ENCODE assay signal across 11 cellular contexts in the genomic region with DNA sequence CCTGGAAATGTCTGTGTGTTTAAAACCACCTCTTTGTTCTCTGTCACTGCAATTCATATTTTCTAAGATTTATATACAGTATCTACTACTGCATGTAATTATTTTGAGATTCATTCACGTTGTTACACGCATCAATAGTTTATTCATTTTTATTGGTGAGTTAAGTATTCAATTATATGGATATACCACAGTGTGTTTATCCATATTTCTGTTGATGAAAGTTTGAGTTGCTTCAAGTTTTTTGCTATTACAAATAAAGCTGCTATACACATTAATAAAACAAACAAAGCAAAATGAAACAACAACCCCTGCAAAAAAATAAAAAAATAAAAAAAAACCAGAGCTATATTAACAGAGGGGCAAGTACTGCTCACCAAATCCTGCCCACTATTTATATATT.
"Had no signal": no experiment of that assay in that cellular context is flagged by ENCODE, and none has a peak within 500 bp of the region (broad histone marks: within the 10 kb centered on the region; RNA-seq: fewer than 3 reads in every experiment).

No MANE protein-coding gene starts in this region.

- H3K9ac ChIP-seq: GM23248 had no signal

- DNase-seq: GM23248, GOT3, H7, H9, HCEC 1CT, HFFc6 had no signal

- H3K36me3 ChIP-seq: HAP-1 had no signal

- H3K9me3 ChIP-seq: HAP-1 had no signal

- ATAC-seq: GM23338, HCT116 had no signal

- H3K4me2 ChIP-seq: GM23338 had no signal

- H3K27ac ChIP-seq: GM23248 had no signal

- H2AFZ ChIP-seq: GM23248, GM23338 had no signal

- H3K4me3 ChIP-seq: GM23248, GM23338, HAP-1 had no signal

- FAIRE-seq: H1, H54 had no signal

- H3K4me1 ChIP-seq: HAP-1 had no signal
